In the genomic region with DNA sequence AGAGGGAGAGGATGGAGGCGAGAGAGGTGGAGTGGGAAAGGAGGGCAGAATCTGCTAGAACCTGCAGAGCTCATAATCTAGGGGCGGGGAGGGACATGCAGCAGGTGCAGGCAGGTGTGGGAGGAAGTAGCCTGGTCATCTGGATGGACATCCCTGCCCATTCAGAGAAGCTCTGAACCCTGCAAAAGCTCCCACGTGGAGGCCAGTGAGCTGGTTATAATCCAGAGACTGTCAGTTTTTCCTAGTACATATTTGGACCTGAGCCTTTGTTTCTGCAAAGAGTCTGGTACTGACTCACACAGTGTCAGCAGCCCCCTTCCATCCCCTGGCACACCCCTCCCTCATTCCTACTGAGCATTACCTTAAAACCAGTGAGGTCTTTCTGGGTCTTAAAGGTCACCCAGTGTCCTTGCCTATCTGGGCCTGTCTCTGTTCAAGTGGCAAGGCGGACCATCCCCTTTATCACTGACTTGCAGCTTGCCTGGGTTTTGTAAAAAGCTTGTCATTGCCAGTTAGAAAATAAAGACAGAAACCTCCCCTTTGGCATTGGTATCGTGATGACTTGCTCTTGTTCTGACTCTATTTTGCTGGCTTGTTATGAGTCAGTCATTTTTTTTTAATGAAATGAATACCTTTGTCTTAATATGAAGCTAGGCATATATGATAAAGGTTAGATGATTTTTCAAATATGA, we compare ENCODE assay signal across 9 cellular contexts. TPM values are rescaled to one million over a fixed set of nuclear protein-coding genes. Genes with fewer than 3 reads are reported as not detected.
DNase-seq lines count a peak whose midpoint lies in the region; ATAC-seq and TF ChIP-seq lines count a peak whose summit lies in the region.
"Had no signal": no experiment of that assay in that cellular context is flagged by ENCODE, and none has a peak within 500 bp of the region (broad histone marks: within the 10 kb centered on the region; RNA-seq: fewer than 3 reads in every experiment).

No MANE protein-coding gene starts in this region.

- CTCF ChIA-PET in A673 (lab: Charles Lee), result no interaction called here

- H3K36me3 ChIP-seq in A673 (ENCODE audit: insufficient read depth, low read length, poor library complexity, severe bottlenecking), result no peaks in the 10 kb centered on the region

- H3K4me1 Mint-ChIP-seq in IgD-negative memory B cell (peaks cover 28 to 44% (median 38%) of the 10 kb centered on the region in 3 donors), memory B cell (peaks cover 46% of the 10 kb centered on the region)
- peaks cover 70% of the 10 kb centered on the region for H3K4me1 Mint-ChIP-seq in activated naive CD8-positive, alpha-beta T cell treated with anti-CD3 and anti-CD28 coated beads for 36 hours

- BruUV-seq in A673 (replicated peaks; lab: Mats Ljungman, UMichigan), result no TSS peak

- no peak for TF ChIP-seq CTCF in A673 (conservative IDR thresholded peaks at IDR 0.05; ENCODE audit: low read depth, low read length)

- no peaks in the 10 kb centered on the region for H3K27me3 ChIP-seq in A673 (replicated peaks; ENCODE audit: insufficient read depth, low read depth, low read length, poor library complexity)

- no peak overlapping the region for H3K27ac ChIP-seq in A673 (ENCODE audit: low read depth, low read length, poor library complexity, severe bottlenecking)
- H3K27ac ChIP-seq: KMS-11 had no signal

- H3K36me3 Mint-ChIP-seq in IgD-negative memory B cell, result peaks cover 4% of the 10 kb centered on the region
- peaks cover 17% of the 10 kb centered on the region for H3K36me3 Mint-ChIP-seq in activated naive CD8-positive, alpha-beta T cell treated with anti-CD3 and anti-CD28 coated beads for 36 hours
- no peaks in the 10 kb centered on the region for H3K36me3 Mint-ChIP-seq in memory B cell

- intact Hi-C loops in A673 (cut with micrococcal nuclease; ENCODE audit: unreplicated experiment), result no loop called here

- no peaks in the 10 kb centered on the region for H3K4me1 ChIP-seq in A673 (ENCODE audit: insufficient read depth, low read length, poor library complexity, severe bottlenecking)

- H3K9me3 Mint-ChIP-seq in IgD-negative memory B cell (no peaks in the 10 kb centered on the region), memory B cell (no peaks in the 10 kb centered on the region)
- peaks cover 1% of the 10 kb centered on the region for H3K9me3 Mint-ChIP-seq in activated naive CD8-positive, alpha-beta T cell treated with anti-CD3 and anti-CD28 coated beads for 36 hours

- H3K9me3 ChIP-seq in A673 (ENCODE audit: low read depth, low read length, poor library complexity, severe bottlenecking), result no peaks in the 10 kb centered on the region

- DNase-seq in GM04504 (ENCODE audit: low read depth), result peak; percentile 44
- peak; percentile 62 for DNase-seq in activated naive CD8-positive, alpha-beta T cell treated with anti-CD3 and anti-CD28 coated beads for 36 hours
- DNase-seq in memory B cell (ENCODE audit: low spot score in 2 of 2), result no peak
- no peak for DNase-seq in A673 (ENCODE audit: low spot score)
- DNase-seq in NCI-H510A treated with DMSO at 0.1 percent for 48 hours (lab: John Stamatoyannopoulos, UW), result no peak
- DNase-seq in NCI-H446 (lab: John Stamatoyannopoulos, UW), result no peak

- H3K27ac Mint-ChIP-seq in IgD-negative memory B cell (peak overlapping the region in 2 of 3 donors; percentile 7 to 30), memory B cell (peak overlapping the region; percentile 43)
- H3K27ac Mint-ChIP-seq in activated naive CD8-positive, alpha-beta T cell treated with anti-CD3 and anti-CD28 coated beads for 36 hours, result peak overlapping the region; percentile 97

- peak; percentile 51 for ATAC-seq in GM21526 (IDR thresholded peaks at IDR 0.05; ENCODE audit: low FRiP score, unreplicated experiment)
- no peak for ATAC-seq in memory B cell (ENCODE audit: low read depth)

- peak overlapping the region in 3 of 4 donors; percentile 2 to 66 (median 42) for H3K4me3 Mint-ChIP-seq in IgD-negative memory B cell
- H3K4me3 Mint-ChIP-seq in activated naive CD8-positive, alpha-beta T cell treated with anti-CD3 and anti-CD28 coated beads for 36 hours, result peak overlapping the region; percentile 50
- peak overlapping the region; percentile 54 for H3K4me3 Mint-ChIP-seq in memory B cell

- POLR2A ChIA-PET in A673 (lab: Charles Lee; ENCODE audit: low non-redundant PET), result no interaction called here

- no peaks in the 10 kb centered on the region for H3K27me3 Mint-ChIP-seq in IgD-negative memory B cell
- H3K27me3 Mint-ChIP-seq in activated naive CD8-positive, alpha-beta T cell treated with anti-CD3 and anti-CD28 coated beads for 36 hours, result no peaks in the 10 kb centered on the region
- H3K27me3 Mint-ChIP-seq in memory B cell, result no peaks in the 10 kb centered on the region

- no peak overlapping the region for H3K4me3 ChIP-seq in A673 (ENCODE audit: low read depth, low read length, poor library complexity, severe bottlenecking)

RNA-seq across cellular contexts. Expression of a gene that starts 26.1 kb away (rescaled TPM):
- polyA plus RNA-seq in IgD-negative memory B cell, result 8.1 TPM
- 10 to 100 TPM; 11.8 to 13.1 TPM for total RNA-seq in activated naive CD8-positive, alpha-beta T cell treated with anti-CD3 and anti-CD28 coated beads for 36 hours
- 11.8 and 12.1 TPM in 2 replicates for total RNA-seq in A673 (2021)

Comparison
In these comparisons a context has a peak if more than half of its experiments do, and no peak if none do; other contexts are left out.
1. DNase-seq: peak in GM04504 (single experiment) and activated naive CD8-positive, alpha-beta T cell treated with anti-CD3 and anti-CD28 coated beads for 36 hours (single experiment); none in memory B cell (0 of 2), A673 (single experiment), NCI-H510A treated with DMSO at 0.1 percent for 48 hours (single experiment) and NCI-H446 (0 of 2).
2. H3K27ac Mint-ChIP-seq: peak in every context shown above with its lines; median percentile 97 in activated naive CD8-positive, alpha-beta T cell treated with anti-CD3 and anti-CD28 coated beads for 36 hours; 43 in memory B cell; 18 in IgD-negative memory B cell.
3. Peak in every context shown above with its lines, with median percentiles within 50 percentile points of each other: H3K4me3 Mint-ChIP-seq.